ENCODE assay signal across 27 cellular contexts in the genomic region with DNA sequence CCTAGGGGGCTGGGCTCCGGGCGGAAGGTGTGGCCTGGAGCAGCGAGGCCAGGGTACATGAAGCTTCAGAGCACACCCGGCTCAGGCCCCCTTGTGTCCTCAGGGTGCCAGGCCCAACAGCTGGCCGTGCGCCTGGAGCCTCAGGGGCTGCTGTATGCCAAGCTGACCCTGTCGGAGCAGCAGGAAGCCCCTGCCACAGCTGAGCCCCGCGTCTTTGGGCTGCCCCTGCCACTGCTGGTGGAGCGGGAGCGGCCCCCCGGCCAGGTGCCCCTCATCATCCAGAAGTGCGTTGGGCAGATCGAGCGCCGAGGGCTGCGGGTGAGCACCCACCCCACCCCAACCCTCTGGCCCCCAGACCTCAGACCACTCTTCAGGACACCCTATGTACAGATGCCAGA. TPM values are rescaled to one million over a fixed set of nuclear protein-coding genes. Genes with fewer than 3 reads are reported as not detected.
"Had no signal": no experiment of that assay in that cellular context is flagged by ENCODE, and none has a peak within 500 bp of the region (broad histone marks: within the 10 kb centered on the region; RNA-seq: fewer than 3 reads in every experiment).

No MANE protein-coding gene starts in this region.

- H3K27me3 ChIP-seq: brain microvascular endothelial cell, cardiac muscle cell, MG63, SJCRH30 had no signal

- H3K27ac Mint-ChIP-seq: activated CD8-positive, alpha-beta T cell treated with anti-CD3 and anti-CD28 coated beads, Interleukin-2, amount 10 ng/mL, durations not matched to agents 7 days and 5 days; activated naive CD4-positive, alpha-beta T cell treated with anti-CD3 and anti-CD28 coated beads, Interleukin-2, amount 50 U/mL, for 24 hours; T-helper 1 cell treated with Interleukin-12 subunit alpha and Interleukin-12 subunit beta and Interleukin-4 antibody, amounts not matched to agents 30 μg/mL and 1 μg/mL, for 36 hours had no signal

- H3K4me1 ChIP-seq: SJCRH30 had no signal

- ATAC-seq: activated CD4-positive, CD25-positive, alpha-beta regulatory T cell treated with anti-CD3 and anti-CD28 coated beads, Interleukin-2, amount 50 U/mL, for 24 hours; activated CD8-positive, alpha-beta T cell treated with anti-CD3 and anti-CD28 coated beads, Interleukin-2, amount 10 ng/mL, durations not matched to agents 7 days and 5 days; Panc1 had no signal

- H3K9me3 ChIP-seq: SJCRH30 had no signal

- H3K4me3 ChIP-seq: cardiac muscle cell, MG63, SJCRH30 had no signal

- H3K4me3 Mint-ChIP-seq: activated CD8-positive, alpha-beta T cell treated with anti-CD3 and anti-CD28 coated beads, Interleukin-2, amount 10 ng/mL, durations not matched to agents 7 days and 5 days; activated naive CD4-positive, alpha-beta T cell treated with anti-CD3 and anti-CD28 coated beads, Interleukin-2, amount 50 U/mL, for 24 hours; T-helper 1 cell treated with Interleukin-12 subunit alpha and Interleukin-12 subunit beta and Interleukin-4 antibody, amounts not matched to agents 30 μg/mL and 1 μg/mL, for 36 hours had no signal

- H3K9me3 Mint-ChIP-seq: activated naive CD4-positive, alpha-beta T cell treated with anti-CD3 and anti-CD28 coated beads, Interleukin-2, amount 50 U/mL, for 24 hours; T-helper 1 cell treated with Interleukin-12 subunit alpha and Interleukin-12 subunit beta and Interleukin-4 antibody, amounts not matched to agents 30 μg/mL and 1 μg/mL, for 36 hours had no signal

- DNase-seq: activated CD4-positive, alpha-beta T cell treated with anti-CD3 and anti-CD28 coated beads for 4 hours; activated CD8-positive, alpha-beta memory T cell treated with anti-CD3 and anti-CD28 coated beads, Interleukin-2, amount 50 U/mL, for 48 hours; activated CD8-positive, alpha-beta T cell treated with anti-CD3 and anti-CD28 coated beads, Interleukin-2, amount 10 ng/mL, durations not matched to agents 7 days and 5 days; activated naive CD4-positive, alpha-beta T cell; activated T-cell treated with anti-CD3 and anti-CD28 coated beads, Interleukin-2, amount 50 U/mL, for 1 hour; amniotic stem cell; brain microvascular endothelial cell; MG63; MV-4-11; NCI-H1694 treated with DMSO at 0.1 percent for 48 hours; NCI-H2029 treated with DMSO at 0.1 percent for 48 hours; NCI-H2171; NCI-H2227 treated with DMSO at 0.1 percent for 48 hours; NCI-H446 treated with DMSO at 0.1 percent for 48 hours; NCI-H524 treated with DMSO at 0.1 percent for 48 hours; NCI-H774; NK-92 treated with Interleukin-12 subunit alpha and Interleukin-12 subunit beta, amount 100 ng/mL, for 24 hours; OCI-M1; Right ventricle myocardium superior; RPMI8226; SJCRH30 had no signal

- H3K27ac ChIP-seq: brain microvascular endothelial cell, cardiac muscle cell, SJCRH30 had no signal

RNA-seq across cellular contexts. Expression of gene OR1I1, which starts 28.4 kb away (rescaled TPM):
- total RNA-seq: activated CD8-positive, alpha-beta T cell treated with anti-CD3 and anti-CD28 coated beads, Interleukin-2, amount 10 ng/mL, durations not matched to agents 7 days and 5 days; astrocyte; cardiac muscle cell; Right ventricle myocardium superior; SJCRH30 had no signal
- polyA plus RNA-seq: cardiac muscle cell had no signal
